In genomic region chr11:28976012-28976800, GRCh38 we compare ENCODE assay signal across 25 cellular contexts.
"Had no signal": no experiment of that assay in that cellular context is flagged by ENCODE, and none has a peak within 500 bp of the region (broad histone marks: within the 10 kb centered on the region; RNA-seq: fewer than 3 reads in every experiment).

No MANE protein-coding gene starts in this region.

- H3K36me3 ChIP-seq: brain microvascular endothelial cell, sigmoid colon, upper lobe of left lung, WERI-Rb-1 had no signal

- H3K27ac ChIP-seq: brain microvascular endothelial cell, parathyroid adenoma, sigmoid colon, testis, upper lobe of left lung, WERI-Rb-1 had no signal

- H3K9me3 Mint-ChIP-seq: mesothelial cell of epicardium had no signal

- H3K4me1 Mint-ChIP-seq: activated T-helper 17 cell treated with anti-CD3 and anti-CD28 coated beads, Interleukin-2, amount 50 U/mL, for 72 hours; immature natural killer cell; naive thymus-derived CD8-positive, alpha-beta T cell; stimulated activated naive B cell treated with anti-CD40 and anti-IgM and Interleukin-4, amounts not matched to agents 10 μg/mL and 1 μg/mL and 100 μg/mL, for 72 hours; T-cell had no signal

- H3K9ac ChIP-seq: parathyroid adenoma had no signal

- H3K9me3 ChIP-seq: sigmoid colon, testis, upper lobe of left lung had no signal

- H2AFZ ChIP-seq: parathyroid adenoma had no signal

- H3K4me3 ChIP-seq: sigmoid colon, upper lobe of left lung had no signal

- H3K36me3 Mint-ChIP-seq: activated naive CD4-positive, alpha-beta T cell treated with anti-CD3 and anti-CD28 coated beads, Interleukin-2, amount 50 U/mL, for 72 hours; mesothelial cell of epicardium; naive thymus-derived CD8-positive, alpha-beta T cell; stimulated activated naive B cell treated with anti-CD40 and anti-IgM and Interleukin-4, amounts not matched to agents 10 μg/mL and 1 μg/mL and 100 μg/mL, for 72 hours; T-cell had no signal

- H3K4me1 ChIP-seq: parathyroid adenoma, sigmoid colon, testis, upper lobe of left lung had no signal

- ATAC-seq: activated CD8-positive, alpha-beta T cell treated with anti-CD3 and anti-CD28 coated beads, Interleukin-2, amount 10 ng/mL, durations not matched to agents 7 days and 5 days; activated naive CD4-positive, alpha-beta T cell treated with anti-CD3 and anti-CD28 coated beads, Interleukin-2, amount 50 U/mL, for 72 hours; activated T-helper 17 cell treated with anti-CD3 and anti-CD28 coated beads, Interleukin-2, amount 50 U/mL, for 72 hours; left lobe of liver; naive thymus-derived CD8-positive, alpha-beta T cell; stimulated activated naive B cell treated with anti-CD40 and anti-IgM and Interleukin-4, amounts not matched to agents 10 μg/mL and 1 μg/mL and 100 μg/mL, for 72 hours; T-cell had no signal

- H3K79me2 ChIP-seq: parathyroid adenoma had no signal

- H3K27ac Mint-ChIP-seq: activated CD8-positive, alpha-beta T cell treated with anti-CD3 and anti-CD28 coated beads, Interleukin-2, amount 10 ng/mL, durations not matched to agents 7 days and 5 days; activated naive CD4-positive, alpha-beta T cell treated with anti-CD3 and anti-CD28 coated beads, Interleukin-2, amount 50 U/mL, for 72 hours; activated T-cell treated with anti-CD3 and anti-CD28 coated beads, Interleukin-2, amount 50 U/mL, for 24 hours; activated T-helper 17 cell treated with anti-CD3 and anti-CD28 coated beads, Interleukin-2, amount 50 U/mL, for 72 hours; immature natural killer cell; mesothelial cell of epicardium; stimulated activated naive B cell treated with anti-CD40 and anti-IgM and Interleukin-4, amounts not matched to agents 10 μg/mL and 1 μg/mL and 100 μg/mL, for 72 hours; T-cell had no signal

- H3K27me3 Mint-ChIP-seq: activated T-cell treated with anti-CD3 and anti-CD28 coated beads, Interleukin-2, amount 50 U/mL, for 24 hours; activated T-helper 17 cell treated with anti-CD3 and anti-CD28 coated beads, Interleukin-2, amount 50 U/mL, for 72 hours; naive thymus-derived CD8-positive, alpha-beta T cell; stimulated activated naive B cell treated with anti-CD40 and anti-IgM and Interleukin-4, amounts not matched to agents 10 μg/mL and 1 μg/mL and 100 μg/mL, for 72 hours; T-cell had no signal

- H3K4me3 Mint-ChIP-seq: activated CD8-positive, alpha-beta T cell treated with anti-CD3 and anti-CD28 coated beads, Interleukin-2, amount 10 ng/mL, durations not matched to agents 7 days and 5 days; activated T-cell treated with anti-CD3 and anti-CD28 coated beads, Interleukin-2, amount 50 U/mL, for 24 hours; activated T-helper 17 cell treated with anti-CD3 and anti-CD28 coated beads, Interleukin-2, amount 50 U/mL, for 72 hours; immature natural killer cell; mesothelial cell of epicardium; naive thymus-derived CD8-positive, alpha-beta T cell; stimulated activated naive B cell treated with anti-CD40 and anti-IgM and Interleukin-4, amounts not matched to agents 10 μg/mL and 1 μg/mL and 100 μg/mL, for 72 hours; T-cell had no signal

- H3K27me3 ChIP-seq: brain microvascular endothelial cell, sigmoid colon, testis, upper lobe of left lung had no signal

- DNase-seq: activated CD4-positive, alpha-beta T cell treated with anti-CD3 and anti-CD28 coated beads for 1 hour; activated CD4-positive, alpha-beta T cell treated with anti-CD3 and anti-CD28 coated beads, Interleukin-2, amount 50 U/mL, for 1 hour; activated CD8-positive, alpha-beta memory T cell treated with anti-CD3 and anti-CD28 coated beads, Interleukin-2, amount 50 U/mL, for 4 hours; activated CD8-positive, alpha-beta T cell treated with anti-CD3 and anti-CD28 coated beads, Interleukin-2, amount 10 ng/mL, durations not matched to agents 7 days and 5 days; activated T-cell treated with anti-CD3 and anti-CD28 coated beads, Interleukin-2, amount 50 U/mL, for 24 hours; aorta; brain microvascular endothelial cell; central memory CD4-positive, alpha-beta T cell; effector memory CD4-positive, alpha-beta T cell; foreskin melanocyte; immature natural killer cell; sigmoid colon; stimulated activated CD4-positive, alpha-beta T cell treated with anti-CD3 and anti-CD28 coated beads, Interleukin-2, amount 100 ng/mL, for 48 hours; stimulated activated CD8-positive, alpha-beta memory T cell treated with anti-CD3 and anti-CD28 coated beads, Interleukin-4, amount 100 ng/mL, for 48 hours; stimulated activated naive B cell treated with anti-CD40 and anti-IgM and Interleukin-4, amounts not matched to agents 10 μg/mL and 1 μg/mL and 100 μg/mL, for 72 hours; T-cell; testis; upper lobe of left lung; WERI-Rb-1 had no signal
